1 cellular context compared by ENCODE assay signal in genomic region chr16:81692571-81692970, GRCh38.
TF ChIP-seq lines count a peak whose summit lies in the region.

No MANE protein-coding gene starts in this region.

TF ChIP-seq in GM23338, 12 proteins besides CTCF, POLR2A, EP300 and RAD21 (continued from another document):
- TF ChIP-seq ETS1 (IDR thresholded peaks at IDR 0.05) (no peak), CREB1 (CRISPR knock-in tag; IDR thresholded peaks at IDR 0.05; ENCODE audit: low read depth) (no peak), JUNB (IDR thresholded peaks at IDR 0.05; ENCODE audit: unreplicated experiment) (no peak), POLR2AphosphoS5 (IDR thresholded peaks at IDR 0.05; ENCODE audit: low read depth) (no peak)
